In genomic region chr14:34241185-34241711, GRCh38 we compare ENCODE assay signal across 33 cellular contexts.
"Had no signal": no experiment of that assay in that cellular context is flagged by ENCODE, and none has a peak within 500 bp of the region (broad histone marks: within the 10 kb centered on the region; RNA-seq: fewer than 3 reads in every experiment).

No MANE protein-coding gene starts in this region.

- DNase-seq: activated CD4-positive, alpha-beta memory T cell treated with anti-CD3 and anti-CD28 coated beads, Interleukin-2, amount 10 ng/mL, durations not matched to agents 7 days and 5 days; activated CD4-positive, alpha-beta T cell treated with anti-CD3 and anti-CD28 coated beads for 1 hour; activated CD4-positive, alpha-beta T cell treated with anti-CD3 and anti-CD28 coated beads for 48 hours; activated CD4-positive, CD25-positive, alpha-beta regulatory T cell; activated CD8-positive, alpha-beta memory T cell treated with anti-CD3 and anti-CD28 coated beads for 24 hours; activated CD8-positive, alpha-beta memory T cell treated with anti-CD3 and anti-CD28 coated beads, Interleukin-2, amount 10 ng/mL, durations not matched to agents 7 days and 5 days; activated CD8-positive, alpha-beta memory T cell treated with anti-CD3 and anti-CD28 coated beads, Interleukin-2, amount 50 U/mL, for 48 hours; activated effector memory CD4-positive, alpha-beta T cell treated with anti-CD3 and anti-CD28 coated beads, Interleukin-2, amount 50 U/mL, for 16 hours; activated naive CD4-positive, alpha-beta T cell; activated naive CD4-positive, alpha-beta T cell treated with anti-CD3 and anti-CD28 coated beads, Interleukin-2, amount 50 U/mL, for 16 hours; activated naive CD8-positive, alpha-beta T cell treated with anti-CD3 and anti-CD28 coated beads for 36 hours; activated T-cell treated with anti-CD3 and anti-CD28 coated beads, Interleukin-2, amount 50 U/mL, for 72 hours; amniotic stem cell; aorta; brain microvascular endothelial cell; MM.1S; MV-4-11; NCI-H1092; NCI-H1436 treated with DMSO at 0.1 percent for 48 hours; NCI-H1694 treated with DMSO at 0.1 percent for 48 hours; NCI-H2081; NCI-H345; NCI-H524 treated with DMSO at 0.1 percent for 48 hours; SHP77; SJCRH30; T1000; WERI-Rb-1 had no signal

- H3K9ac ChIP-seq: KMS-11 had no signal

- H3K36me3 ChIP-seq: brain microvascular endothelial cell, cardiac muscle cell, SJCRH30, WERI-Rb-1 had no signal

- H3K36me3 Mint-ChIP-seq: activated CD8-positive, alpha-beta memory T cell treated with anti-CD3 and anti-CD28 coated beads, Interleukin-2, amount 10 ng/mL, durations not matched to agents 7 days and 5 days; activated naive CD8-positive, alpha-beta T cell treated with anti-CD3 and anti-CD28 coated beads for 36 hours had no signal

- H3K4me2 ChIP-seq: KMS-11 had no signal

- H3K27me3 ChIP-seq: brain microvascular endothelial cell, cardiac muscle cell, SJCRH30 had no signal

- H3K27ac ChIP-seq: brain microvascular endothelial cell, cardiac muscle cell, KMS-11, SJCRH30, SK-N-MC, WERI-Rb-1 had no signal

- H3K9me3 Mint-ChIP-seq: activated CD4-positive, alpha-beta memory T cell treated with anti-CD3 and anti-CD28 coated beads, Interleukin-2, amount 10 ng/mL, durations not matched to agents 7 days and 5 days; activated naive CD8-positive, alpha-beta T cell treated with anti-CD3 and anti-CD28 coated beads for 36 hours; activated T-cell treated with anti-CD3 and anti-CD28 coated beads, Interleukin-2, amount 50 U/mL, for 72 hours; activated T-helper 17 cell treated with anti-CD3 and anti-CD28 coated beads, Interleukin-2, amount 50 U/mL, for 72 hours; central memory CD8-positive, alpha-beta T cell had no signal

- H3K4me1 Mint-ChIP-seq: activated CD4-positive, alpha-beta memory T cell treated with anti-CD3 and anti-CD28 coated beads, Interleukin-2, amount 10 ng/mL, durations not matched to agents 7 days and 5 days; activated CD8-positive, alpha-beta memory T cell treated with anti-CD3 and anti-CD28 coated beads, Interleukin-2, amount 10 ng/mL, durations not matched to agents 7 days and 5 days; activated naive CD8-positive, alpha-beta T cell treated with anti-CD3 and anti-CD28 coated beads for 36 hours; activated T-helper 17 cell treated with anti-CD3 and anti-CD28 coated beads, Interleukin-2, amount 50 U/mL, for 72 hours; central memory CD8-positive, alpha-beta T cell had no signal

- H3K4me3 ChIP-seq: cardiac muscle cell, SJCRH30, SK-N-MC had no signal

- H3K27ac Mint-ChIP-seq: activated CD4-positive, alpha-beta memory T cell treated with anti-CD3 and anti-CD28 coated beads, Interleukin-2, amount 10 ng/mL, durations not matched to agents 7 days and 5 days; activated CD8-positive, alpha-beta memory T cell treated with anti-CD3 and anti-CD28 coated beads, Interleukin-2, amount 10 ng/mL, durations not matched to agents 7 days and 5 days; activated naive CD8-positive, alpha-beta T cell treated with anti-CD3 and anti-CD28 coated beads for 36 hours; activated T-cell treated with anti-CD3 and anti-CD28 coated beads, Interleukin-2, amount 50 U/mL, for 72 hours; activated T-helper 17 cell treated with anti-CD3 and anti-CD28 coated beads, Interleukin-2, amount 50 U/mL, for 72 hours had no signal

- H3K9me3 ChIP-seq: SJCRH30 had no signal

- ATAC-seq: activated CD8-positive, alpha-beta memory T cell treated with anti-CD3 and anti-CD28 coated beads, Interleukin-2, amount 10 ng/mL, durations not matched to agents 7 days and 5 days; activated T-cell treated with anti-CD3 and anti-CD28 coated beads, Interleukin-2, amount 50 U/mL, for 72 hours; activated T-helper 17 cell treated with anti-CD3 and anti-CD28 coated beads, Interleukin-2, amount 50 U/mL, for 72 hours; Panc1 had no signal

- H3K4me3 Mint-ChIP-seq: activated CD4-positive, alpha-beta memory T cell treated with anti-CD3 and anti-CD28 coated beads, Interleukin-2, amount 10 ng/mL, durations not matched to agents 7 days and 5 days; activated CD8-positive, alpha-beta memory T cell treated with anti-CD3 and anti-CD28 coated beads, Interleukin-2, amount 10 ng/mL, durations not matched to agents 7 days and 5 days; activated naive CD8-positive, alpha-beta T cell treated with anti-CD3 and anti-CD28 coated beads for 36 hours; activated T-cell treated with anti-CD3 and anti-CD28 coated beads, Interleukin-2, amount 50 U/mL, for 72 hours; activated T-helper 17 cell treated with anti-CD3 and anti-CD28 coated beads, Interleukin-2, amount 50 U/mL, for 72 hours; central memory CD8-positive, alpha-beta T cell had no signal
